In the genomic region with DNA sequence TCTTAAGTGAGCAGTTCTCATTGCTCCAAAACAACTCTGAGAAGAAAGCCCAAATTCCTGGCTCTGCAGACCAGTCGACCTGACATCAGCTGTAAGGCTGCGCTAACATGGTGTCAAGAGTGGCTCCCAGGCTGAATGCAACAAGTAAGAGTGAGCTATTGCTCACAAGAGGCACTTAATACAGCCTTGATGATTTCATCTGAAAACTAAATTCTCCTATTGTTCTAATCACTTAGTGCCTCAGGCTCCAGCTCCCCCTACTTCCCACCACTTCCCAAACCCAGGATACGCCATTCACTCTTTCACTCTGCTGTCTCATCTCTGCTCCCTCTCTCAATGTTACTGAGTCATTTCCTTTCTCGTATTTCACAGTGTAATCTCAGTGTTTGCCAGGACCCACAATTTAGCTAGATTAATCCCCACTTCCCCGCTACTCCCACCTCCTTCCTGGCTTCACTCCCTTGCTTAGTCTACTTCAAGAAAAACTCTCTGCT, we compare ENCODE assay signal across 8 cellular contexts.
A peak's percentile ranks its signal among the peaks of the same experiment; 100 is the strongest.
DNase-seq lines count a peak whose midpoint lies in the region; ATAC-seq and TF ChIP-seq lines count a peak whose summit lies in the region.

No MANE protein-coding gene starts in this region.

- WGBS in tibial nerve, 2 donors = 13 to 14% methylated on average over 5 of the region's 5 CpGs

- POLR2A ChIA-PET in AG04449 (lab: Yijun Ruan, JAX) = interaction anchor here (0.6 to 2.2 kb wide), 10 partner anchors 22 to 176 kb away, joined by 3 to 26 read pairs (median 4); a partner anchor contains a TSS

- no peak for TF ChIP-seq CTCF in AG04449 (IDR thresholded peaks at IDR 0.05; ENCODE audit: insufficient read depth, low read length, missing control alignments)
- TF ChIP-seq CTCF in astrocyte of the spinal cord (IDR thresholded peaks at IDR 0.05; ENCODE audit: low read depth, low read length) = no peak
- TF ChIP-seq CTCF in tibial nerve (IDR thresholded peaks at IDR 0.05) = no peak

- DNase-seq in AG04449 (ENCODE audit: low read depth, low spot score) (peak; percentile 87), MV-4-11 (lab: John Stamatoyannopoulos, UW) (peak; percentile 3), astrocyte of the spinal cord (ENCODE audit: low read depth, low spot score) (peak; percentile 98), kidney tubule cell (ENCODE audit: low spot score) (peak; percentile 96), tibial nerve (ENCODE audit: low spot score in 2 of 2) (no peak)

- no peak for TF ChIP-seq POLR2A in tibial nerve (IDR thresholded peaks at IDR 0.05)

- in situ Hi-C loops in astrocyte of the spinal cord (cut with HindIII; ENCODE audit: low sequenced_read_pairs) = no loop called here

- no peaks in the 10 kb centered on the region for H3K9me3 ChIP-seq in tibial nerve

- H3K27ac ChIP-seq in tibial nerve = peak overlapping the region; percentile 33 to 90 (median 74)

- CTCF ChIA-PET in AG04449 (lab: Yijun Ruan, JAX) = interaction anchor here (1.0 to 1.3 kb wide), 5 partner anchors 8 to 191 kb away, joined by 3 to 4 read pairs (median 3); no protein-coding TSS in a partner anchor

- peak in 1 of 2 donors; percentile 67 for TF ChIP-seq EP300 in tibial nerve (IDR thresholded peaks at IDR 0.05)

- peak overlapping the region; percentile 31 for H3K4me3 ChIP-seq in AG04449 (ENCODE audit: low read depth, low read length)
- peak overlapping the region; percentile 7 for H3K4me3 ChIP-seq in astrocyte of the spinal cord (ENCODE audit: low read depth, low read length)
- no peak overlapping the region for H3K4me3 ChIP-seq in tibial nerve

- H3K36me3 ChIP-seq in tibial nerve = peaks cover 0 to 3% (median 0%) of the 10 kb centered on the region in 3 donors

- ATAC-seq in GM21367 (IDR thresholded peaks at IDR 0.05; ENCODE audit: unreplicated experiment) = peak; percentile 46
- ATAC-seq in HG03460 (IDR thresholded peaks at IDR 0.05; ENCODE audit: unreplicated experiment) = no peak
- no peak for ATAC-seq in HG03045 (IDR thresholded peaks at IDR 0.05; ENCODE audit: unreplicated experiment)

- H3K27me3 ChIP-seq in tibial nerve = no peaks in the 10 kb centered on the region

- peaks cover 0 to 100% (median 43%) of the 10 kb centered on the region in 4 donors for H3K4me1 ChIP-seq in tibial nerve

Comparison
In these comparisons a context has a peak if more than half of its experiments do, and no peak if none do; other contexts are left out.
1. DNase-seq: peak in AG04449 (single experiment), MV-4-11 (single experiment), astrocyte of the spinal cord (single experiment) and kidney tubule cell (single experiment); none in tibial nerve (0 of 2).
2. H3K4me3 ChIP-seq: peak in AG04449 (single experiment) and astrocyte of the spinal cord (single experiment); none in tibial nerve (0 of 4).